Comparison of ENCODE assay signal across 2 cellular contexts in the genomic region with DNA sequence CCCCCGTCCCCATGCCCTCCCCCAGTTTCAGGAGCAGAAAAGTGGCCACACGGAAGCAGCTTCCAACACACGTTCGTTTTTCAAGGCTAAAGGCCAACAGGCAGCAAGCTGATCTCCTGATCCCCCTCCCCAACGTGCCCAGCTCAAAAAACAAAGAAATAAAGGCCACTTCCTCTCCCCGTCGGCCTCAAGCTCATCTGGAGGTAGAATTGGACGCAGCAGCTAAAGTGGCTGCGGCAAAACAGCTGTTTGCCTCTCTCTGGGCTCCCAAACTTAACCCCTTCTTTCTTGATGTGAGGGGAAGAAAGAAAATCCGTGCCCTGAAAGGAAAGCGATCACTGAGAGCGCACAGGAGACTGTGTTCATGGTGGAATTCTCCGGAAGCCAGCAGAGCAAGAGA.
TF ChIP-seq lines count a peak whose summit lies in the region.

No MANE protein-coding gene starts in this region.

TF ChIP-seq in GM23338, 12 proteins besides CTCF, POLR2A, EP300 and RAD21 (continued from another document):
- TF ChIP-seq, protein P1, sequence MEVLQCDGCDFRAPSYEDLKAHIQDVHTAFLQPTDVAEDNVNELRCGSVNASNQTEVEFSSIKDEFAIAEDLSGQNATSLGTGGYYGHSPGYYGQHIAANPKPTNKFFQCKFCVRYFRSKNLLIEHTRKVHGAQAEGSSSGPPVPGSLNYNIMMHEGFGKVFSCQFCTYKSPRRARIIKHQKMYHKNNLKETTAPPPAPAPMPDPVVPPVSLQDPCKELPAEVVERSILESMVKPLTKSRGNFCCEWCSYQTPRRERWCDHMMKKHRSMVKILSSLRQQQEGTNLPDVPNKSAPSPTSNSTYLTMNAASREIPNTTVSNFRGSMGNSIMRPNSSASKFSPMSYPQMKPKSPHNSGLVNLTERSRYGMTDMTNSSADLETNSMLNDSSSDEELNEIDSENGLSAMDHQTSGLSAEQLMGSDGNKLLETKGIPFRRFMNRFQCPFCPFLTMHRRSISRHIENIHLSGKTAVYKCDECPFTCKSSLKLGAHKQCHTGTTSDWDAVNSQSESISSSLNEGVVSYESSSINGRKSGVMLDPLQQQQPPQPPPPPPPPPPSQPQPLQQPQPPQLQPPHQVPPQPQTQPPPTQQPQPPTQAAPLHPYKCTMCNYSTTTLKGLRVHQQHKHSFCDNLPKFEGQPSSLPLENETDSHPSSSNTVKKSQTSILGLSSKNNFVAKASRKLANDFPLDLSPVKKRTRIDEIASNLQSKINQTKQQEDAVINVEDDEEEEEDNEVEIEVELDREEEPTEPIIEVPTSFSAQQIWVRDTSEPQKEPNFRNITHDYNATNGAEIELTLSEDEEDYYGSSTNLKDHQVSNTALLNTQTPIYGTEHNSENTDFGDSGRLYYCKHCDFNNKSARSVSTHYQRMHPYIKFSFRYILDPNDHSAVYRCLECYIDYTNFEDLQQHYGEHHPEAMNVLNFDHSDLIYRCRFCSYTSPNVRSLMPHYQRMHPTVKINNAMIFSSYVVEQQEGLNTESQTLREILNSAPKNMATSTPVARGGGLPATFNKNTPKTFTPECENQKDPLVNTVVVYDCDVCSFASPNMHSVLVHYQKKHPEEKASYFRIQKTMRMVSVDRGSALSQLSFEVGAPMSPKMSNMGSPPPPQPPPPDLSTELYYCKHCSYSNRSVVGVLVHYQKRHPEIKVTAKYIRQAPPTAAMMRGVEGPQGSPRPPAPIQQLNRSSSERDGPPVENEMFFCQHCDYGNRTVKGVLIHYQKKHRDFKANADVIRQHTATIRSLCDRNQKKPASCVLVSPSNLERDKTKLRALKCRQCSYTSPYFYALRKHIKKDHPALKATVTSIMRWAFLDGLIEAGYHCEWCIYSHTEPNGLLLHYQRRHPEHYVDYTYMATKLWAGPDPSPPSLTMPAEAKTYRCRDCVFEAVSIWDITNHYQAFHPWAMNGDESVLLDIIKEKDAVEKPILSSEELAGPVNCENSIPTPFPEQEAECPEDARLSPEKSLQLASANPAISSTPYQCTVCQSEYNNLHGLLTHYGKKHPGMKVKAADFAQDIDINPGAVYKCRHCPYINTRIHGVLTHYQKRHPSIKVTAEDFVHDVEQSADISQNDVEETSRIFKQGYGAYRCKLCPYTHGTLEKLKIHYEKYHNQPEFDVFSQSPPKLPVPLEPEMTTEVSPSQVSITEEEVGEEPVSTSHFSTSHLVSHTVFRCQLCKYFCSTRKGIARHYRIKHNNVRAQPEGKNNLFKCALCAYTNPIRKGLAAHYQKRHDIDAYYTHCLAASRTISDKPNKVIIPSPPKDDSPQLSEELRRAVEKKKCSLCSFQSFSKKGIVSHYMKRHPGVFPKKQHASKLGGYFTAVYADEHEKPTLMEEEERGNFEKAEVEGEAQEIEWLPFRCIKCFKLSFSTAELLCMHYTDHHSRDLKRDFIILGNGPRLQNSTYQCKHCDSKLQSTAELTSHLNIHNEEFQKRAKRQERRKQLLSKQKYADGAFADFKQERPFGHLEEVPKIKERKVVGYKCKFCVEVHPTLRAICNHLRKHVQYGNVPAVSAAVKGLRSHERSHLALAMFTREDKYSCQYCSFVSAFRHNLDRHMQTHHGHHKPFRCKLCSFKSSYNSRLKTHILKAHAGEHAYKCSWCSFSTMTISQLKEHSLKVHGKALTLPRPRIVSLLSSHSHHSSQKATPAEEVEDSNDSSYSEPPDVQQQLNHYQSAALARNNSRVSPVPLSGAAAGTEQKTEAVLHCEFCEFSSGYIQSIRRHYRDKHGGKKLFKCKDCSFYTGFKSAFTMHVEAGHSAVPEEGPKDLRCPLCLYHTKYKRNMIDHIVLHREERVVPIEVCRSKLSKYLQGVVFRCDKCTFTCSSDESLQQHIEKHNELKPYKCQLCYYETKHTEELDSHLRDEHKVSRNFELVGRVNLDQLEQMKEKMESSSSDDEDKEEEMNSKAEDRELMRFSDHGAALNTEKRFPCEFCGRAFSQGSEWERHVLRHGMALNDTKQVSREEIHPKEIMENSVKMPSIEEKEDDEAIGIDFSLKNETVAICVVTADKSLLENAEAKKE (CRISPR knock-in tag; IDR thresholded peaks at IDR 0.05), result no peak
- TF ChIP-seq POLR2AphosphoS5 (IDR thresholded peaks at IDR 0.05; ENCODE audit: low read depth) (no peak), EZH2phosphoT487 (IDR thresholded peaks at IDR 0.05; ENCODE audit: unreplicated experiment) (no peak), NANOG (IDR thresholded peaks at IDR 0.05; ENCODE audit: borderline replicate concordance) (no peak), ZNF114 (CRISPR knock-in tag; IDR thresholded peaks at IDR 0.05) (no peak)
- TF ChIP-seq, protein P2, sequence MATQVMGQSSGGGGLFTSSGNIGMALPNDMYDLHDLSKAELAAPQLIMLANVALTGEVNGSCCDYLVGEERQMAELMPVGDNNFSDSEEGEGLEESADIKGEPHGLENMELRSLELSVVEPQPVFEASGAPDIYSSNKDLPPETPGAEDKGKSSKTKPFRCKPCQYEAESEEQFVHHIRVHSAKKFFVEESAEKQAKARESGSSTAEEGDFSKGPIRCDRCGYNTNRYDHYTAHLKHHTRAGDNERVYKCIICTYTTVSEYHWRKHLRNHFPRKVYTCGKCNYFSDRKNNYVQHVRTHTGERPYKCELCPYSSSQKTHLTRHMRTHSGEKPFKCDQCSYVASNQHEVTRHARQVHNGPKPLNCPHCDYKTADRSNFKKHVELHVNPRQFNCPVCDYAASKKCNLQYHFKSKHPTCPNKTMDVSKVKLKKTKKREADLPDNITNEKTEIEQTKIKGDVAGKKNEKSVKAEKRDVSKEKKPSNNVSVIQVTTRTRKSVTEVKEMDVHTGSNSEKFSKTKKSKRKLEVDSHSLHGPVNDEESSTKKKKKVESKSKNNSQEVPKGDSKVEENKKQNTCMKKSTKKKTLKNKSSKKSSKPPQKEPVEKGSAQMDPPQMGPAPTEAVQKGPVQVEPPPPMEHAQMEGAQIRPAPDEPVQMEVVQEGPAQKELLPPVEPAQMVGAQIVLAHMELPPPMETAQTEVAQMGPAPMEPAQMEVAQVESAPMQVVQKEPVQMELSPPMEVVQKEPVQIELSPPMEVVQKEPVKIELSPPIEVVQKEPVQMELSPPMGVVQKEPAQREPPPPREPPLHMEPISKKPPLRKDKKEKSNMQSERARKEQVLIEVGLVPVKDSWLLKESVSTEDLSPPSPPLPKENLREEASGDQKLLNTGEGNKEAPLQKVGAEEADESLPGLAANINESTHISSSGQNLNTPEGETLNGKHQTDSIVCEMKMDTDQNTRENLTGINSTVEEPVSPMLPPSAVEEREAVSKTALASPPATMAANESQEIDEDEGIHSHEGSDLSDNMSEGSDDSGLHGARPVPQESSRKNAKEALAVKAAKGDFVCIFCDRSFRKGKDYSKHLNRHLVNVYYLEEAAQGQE (IDR thresholded peaks at IDR 0.05; ENCODE audit: unreplicated experiment), result no peak

TF ChIP-seq in WTC11, 78 proteins besides CTCF, POLR2A, EP300 and RAD21 (continued from another document):
- no peak for TF ChIP-seq ATF1 (CRISPR knock-in tag; IDR thresholded peaks at IDR 0.05)
- TF ChIP-seq, protein P3, sequence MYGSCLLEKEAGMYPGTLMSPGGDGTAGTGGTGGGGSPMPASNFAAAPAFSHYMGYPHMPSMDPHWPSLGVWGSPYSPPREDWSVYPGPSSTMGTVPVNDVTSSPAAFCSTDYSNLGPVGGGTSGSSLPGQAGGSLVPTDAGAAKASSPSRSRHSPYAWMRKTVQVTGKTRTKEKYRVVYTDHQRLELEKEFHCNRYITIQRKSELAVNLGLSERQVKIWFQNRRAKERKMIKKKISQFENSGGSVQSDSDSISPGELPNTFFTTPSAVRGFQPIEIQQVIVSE (CRISPR knock-in tag; IDR thresholded peaks at IDR 0.05; ENCODE audit: borderline replicate concordance), result no peak
TF ChIP-seq in WTC11: peak in this region for 0.
